ENCODE assay signal across 18 cellular contexts in genomic region chr2:189837336-189837735, GRCh38.
"Had no signal": no experiment of that assay in that cellular context is flagged by ENCODE, and none has a peak within 500 bp of the region (broad histone marks: within the 10 kb centered on the region; RNA-seq: fewer than 3 reads in every experiment).

No MANE protein-coding gene starts in this region.

- FAIRE-seq: bronchial epithelial cell, endothelial cell of umbilical vein, frontal cortex had no signal

- H3K36me3 ChIP-seq: ascending aorta, left lung, pancreas, upper lobe of left lung had no signal

- H3K9me3 ChIP-seq: ascending aorta, left lung, pancreas, upper lobe of left lung had no signal

- H3K27ac ChIP-seq: ascending aorta, left lung, pancreas, upper lobe of left lung had no signal

- DNase-seq: activated CD4-positive, alpha-beta T cell treated with anti-CD3 and anti-CD28 coated beads for 1 hour; activated CD4-positive, alpha-beta T cell treated with anti-CD3 and anti-CD28 coated beads, Interleukin-2, amount 50 U/mL, for 48 hours; activated CD8-positive, alpha-beta memory T cell treated with anti-CD3 and anti-CD28 coated beads, Interleukin-2, amount 10 ng/mL, durations not matched to agents 7 days and 5 days; activated gamma-delta T cell; activated naive CD8-positive, alpha-beta T cell treated with anti-CD3 and anti-CD28 coated beads, Interleukin-2, amount 10 ng/mL, durations not matched to agents 7 days and 5 days; activated T-cell treated with anti-CD3 and anti-CD28 coated beads, Interleukin-2, amount 50 U/mL, for 48 hours; effector CD4-positive, alpha-beta T cell; islet precursor cell; left lung; pancreas; retina; stimulated activated CD4-positive, alpha-beta T cell treated with anti-CD3 and anti-CD28 coated beads, Interleukin-15, amount 100 ng/mL, for 24 hours; stimulated activated CD4-positive, alpha-beta T cell treated with anti-CD3 and anti-CD28 coated beads, Interleukin-4, amount 100 ng/mL, for 24 hours; upper lobe of left lung had no signal

- ATAC-seq: activated CD8-positive, alpha-beta memory T cell treated with anti-CD3 and anti-CD28 coated beads, Interleukin-2, amount 10 ng/mL, durations not matched to agents 7 days and 5 days; left lung; pancreas had no signal

- H3K27me3 ChIP-seq: ascending aorta, left lung, pancreas, upper lobe of left lung had no signal

- H3K4me3 ChIP-seq: ascending aorta, left lung, pancreas, upper lobe of left lung had no signal

- H3K4me1 ChIP-seq: ascending aorta, left lung, pancreas, upper lobe of left lung had no signal
